Comparison of ENCODE assay signal across 26 cellular contexts in the genomic region with DNA sequence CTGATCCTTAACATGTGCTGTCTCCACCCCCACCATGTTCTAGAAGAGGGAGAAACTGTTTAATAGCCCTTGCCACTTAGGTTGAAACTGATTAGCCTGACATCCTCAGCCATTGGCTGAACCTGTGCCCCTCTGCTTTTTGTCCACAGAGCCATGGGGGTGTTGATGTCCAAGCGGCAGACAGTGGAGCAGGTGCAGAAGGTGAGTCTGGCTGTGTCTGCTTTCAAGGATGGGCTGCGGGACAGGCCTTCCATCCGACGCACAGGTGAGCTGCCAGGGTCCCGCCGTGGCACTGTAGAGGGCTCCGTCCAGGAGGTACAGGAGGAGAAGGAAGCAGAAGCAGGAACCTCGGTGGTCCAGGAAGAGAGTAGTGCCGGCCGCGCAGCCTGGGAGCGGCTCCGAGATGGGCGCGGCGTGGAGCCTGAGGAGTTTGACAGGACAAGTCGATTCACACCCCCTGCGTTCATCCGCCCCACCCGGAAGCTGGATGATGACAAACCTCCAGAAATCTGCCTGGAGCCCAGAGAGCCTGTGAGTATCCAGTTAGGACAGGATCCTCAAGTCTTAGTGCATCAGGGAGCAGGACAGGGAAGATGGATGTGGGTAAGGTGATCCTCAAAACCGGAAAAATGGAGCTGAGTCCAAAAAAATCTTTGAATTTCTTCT. TPM values are rescaled to one million over a fixed set of nuclear protein-coding genes. Genes with fewer than 3 reads are reported as not detected.
"Had no signal": no experiment of that assay in that cellular context is flagged by ENCODE, and none has a peak within 500 bp of the region (broad histone marks: within the 10 kb centered on the region; RNA-seq: fewer than 3 reads in every experiment).

No MANE protein-coding gene starts in this region.

- H3K36me3 ChIP-seq: esophagus squamous epithelium, gastroesophageal sphincter, heart left ventricle, left lung, lower lobe of right lung had no signal

- H3K4me1 Mint-ChIP-seq: immature natural killer cell, mesothelial cell of epicardium, naive B cell had no signal

- H3K9me3 Mint-ChIP-seq: immature natural killer cell, mesothelial cell of epicardium, naive B cell had no signal

- H3K27me3 ChIP-seq: dorsolateral prefrontal cortex had no signal

- ATAC-seq: gastroesophageal sphincter, heart left ventricle, left cardiac atrium, left lung, left ventricle myocardium superior, lower lobe of right lung, mucosa of descending colon had no signal

- H3K4me3 Mint-ChIP-seq: immature natural killer cell, mesothelial cell of epicardium, naive B cell had no signal

- FAIRE-seq: colon, endothelial cell of umbilical vein, frontal cortex had no signal

- H3K27ac Mint-ChIP-seq: immature natural killer cell, mesothelial cell of epicardium had no signal

- H3K79me2 ChIP-seq: hepatocyte had no signal

- H3K4me1 ChIP-seq: esophagus squamous epithelium, gastroesophageal sphincter, heart left ventricle, left lung, lower lobe of right lung had no signal

- DNase-seq: dermis blood vessel endothelial cell; dorsolateral prefrontal cortex; effector CD4-positive, alpha-beta T cell; effector memory CD4-positive, alpha-beta T cell; esophagus squamous epithelium; foreskin fibroblast; heart left ventricle; hypothalamus; immature natural killer cell; islet precursor cell; left cardiac atrium; left lung; left ventricle myocardium superior; lower lobe of right lung; mesenchymal stem cell; mucosa of descending colon; naive B cell had no signal

- H3K4me3 ChIP-seq: coronary artery, dorsolateral prefrontal cortex, esophagus squamous epithelium, gastroesophageal sphincter, heart left ventricle, hepatocyte, left lung, lower lobe of right lung, mucosa of descending colon had no signal

- H3K27ac ChIP-seq: coronary artery, esophagus squamous epithelium, gastroesophageal sphincter, heart left ventricle, hepatocyte, left lung, lower lobe of right lung had no signal

- H3K36me3 Mint-ChIP-seq: immature natural killer cell, mesothelial cell of epicardium had no signal

- H2AFZ ChIP-seq: hepatocyte had no signal

- H3K4me2 ChIP-seq: hepatocyte had no signal

- H3K9me3 ChIP-seq: esophagus squamous epithelium, gastroesophageal sphincter, heart left ventricle, left lung, lower lobe of right lung, mucosa of descending colon had no signal

RNA-seq across cellular contexts. Expression of gene PHF24, which starts 13.2 kb away (rescaled TPM):
- total RNA-seq: dermis blood vessel endothelial cell, endothelial cell of umbilical vein, lung microvascular endothelial cell, myocyte had no signal
- polyA plus RNA-seq: endothelial cell of umbilical vein, immature natural killer cell had no signal
